ENCODE assay signal across 1 cellular context in genomic region chr1:158016651-158017335, GRCh38.
TF ChIP-seq lines count a peak whose summit lies in the region.

No MANE protein-coding gene starts in this region.

TF ChIP-seq in IMR-90, 13 proteins besides CTCF, POLR2A, EP300 and RAD21 (continued from another document):
- TF ChIP-seq ELK1 (IDR thresholded peaks at IDR 0.05; ENCODE audit: borderline replicate concordance, low read depth, low read length) (no peak), MAFK (IDR thresholded peaks at IDR 0.05; ENCODE audit: low read depth, low read length) (no peak), RCOR1 (IDR thresholded peaks at IDR 0.05; ENCODE audit: insufficient replicate concordance, low read length) (no peak), NFE2L2 (IDR thresholded peaks at IDR 0.05; ENCODE audit: low read depth, low read length) (no peak), MXI1 (IDR thresholded peaks at IDR 0.05; ENCODE audit: borderline replicate concordance, low read depth, low read length) (no peak)
